Comparison of ENCODE assay signal across 13 cellular contexts in the genomic region with DNA sequence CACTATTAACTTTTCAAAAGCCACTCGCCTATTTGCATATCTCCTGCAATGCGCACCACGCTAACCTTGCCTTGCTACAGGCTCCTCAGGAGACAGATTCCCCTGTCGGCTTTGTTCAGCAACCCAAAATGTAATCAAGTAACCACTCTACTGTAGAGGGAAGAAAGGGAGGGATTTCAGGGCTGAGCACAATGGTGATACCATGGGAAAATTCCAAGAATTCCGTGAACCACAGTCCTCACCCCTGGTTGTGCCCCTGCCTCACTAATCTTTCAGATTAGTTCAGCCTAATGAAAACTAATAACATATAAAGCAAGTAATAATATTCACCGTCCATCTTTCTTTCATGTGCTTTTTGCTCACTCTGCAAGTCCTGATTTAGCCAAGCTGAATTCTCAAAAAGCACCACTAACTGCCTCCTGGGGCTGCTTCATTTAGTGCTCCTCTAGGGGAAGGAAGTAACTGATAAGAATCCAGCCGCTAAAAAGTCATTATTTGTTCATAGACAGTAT. TPM values are rescaled to one million over a fixed set of nuclear protein-coding genes. Genes with fewer than 3 reads are reported as not detected.
A peak's percentile ranks its signal among the peaks of the same experiment; 100 is the strongest.
DNase-seq lines count a peak whose midpoint lies in the region; ATAC-seq and TF ChIP-seq lines count a peak whose summit lies in the region.
"Had no signal": no experiment of that assay in that cellular context is flagged by ENCODE, and none has a peak within 500 bp of the region (broad histone marks: within the 10 kb centered on the region; RNA-seq: fewer than 3 reads in every experiment).

No MANE protein-coding gene starts in this region.

- H3K9me3 ChIP-seq in BLaER1 (no peaks in the 10 kb centered on the region), HUES6 (ENCODE audit: control insufficient read depth, insufficient read depth, low read depth, low read length) (no peaks in the 10 kb centered on the region)
- no peaks in the 10 kb centered on the region for H3K9me3 ChIP-seq in effector memory CD4-positive, alpha-beta T cell (ENCODE audit: control insufficient read depth, low read length)
- H3K9me3 ChIP-seq: suprapubic skin had no signal

- no peaks in the 10 kb centered on the region for H3K27me3 Mint-ChIP-seq in activated T-helper 17 cell treated with anti-CD3 and anti-CD28 coated beads, Interleukin-2, amount 50 U/mL, for 72 hours
- H3K27me3 Mint-ChIP-seq in stimulated activated memory B cell treated with anti-CD40 and anti-IgM and Interleukin-4, amounts not matched to agents 10 μg/mL and 1 μg/mL and 100 μg/mL, for 72 hours = no peaks in the 10 kb centered on the region
- H3K27me3 Mint-ChIP-seq: activated CD4-positive, alpha-beta memory T cell treated with anti-CD3 and anti-CD28 coated beads, Interleukin-2, amount 10 ng/mL, durations not matched to agents 7 days and 5 days had no signal

- H3K9ac ChIP-seq in BLaER1 (peak overlapping the region; percentile 12; the same call in 1 of the 2 replicates), HUES6 (ENCODE audit: low read length) (peak overlapping the region; percentile 71)

- ATAC-seq in activated T-helper 17 cell treated with anti-CD3 and anti-CD28 coated beads, Interleukin-2, amount 50 U/mL, for 72 hours (replicated peaks) = no peak
- no peak for ATAC-seq in stimulated activated memory B cell treated with anti-CD40 and anti-IgM and Interleukin-4, amounts not matched to agents 10 μg/mL and 1 μg/mL and 100 μg/mL, for 72 hours
- no peak for ATAC-seq in GM18505 (IDR thresholded peaks at IDR 0.05; ENCODE audit: unreplicated experiment)

- peaks cover 20% of the 10 kb centered on the region for H4K20me1 ChIP-seq in BLaER1

- H3K36me3 Mint-ChIP-seq in activated T-helper 17 cell treated with anti-CD3 and anti-CD28 coated beads, Interleukin-2, amount 50 U/mL, for 72 hours (ENCODE audit: low read depth) = peaks cover 28% of the 10 kb centered on the region
- no peaks in the 10 kb centered on the region for H3K36me3 Mint-ChIP-seq in stimulated activated memory B cell treated with anti-CD40 and anti-IgM and Interleukin-4, amounts not matched to agents 10 μg/mL and 1 μg/mL and 100 μg/mL, for 72 hours

- H3K4me1 Mint-ChIP-seq in activated T-helper 17 cell treated with anti-CD3 and anti-CD28 coated beads, Interleukin-2, amount 50 U/mL, for 72 hours = peaks cover 37% of the 10 kb centered on the region
- H3K4me1 Mint-ChIP-seq in stimulated activated memory B cell treated with anti-CD40 and anti-IgM and Interleukin-4, amounts not matched to agents 10 μg/mL and 1 μg/mL and 100 μg/mL, for 72 hours = peaks cover 29% of the 10 kb centered on the region

- no peaks in the 10 kb centered on the region for H3K9me3 Mint-ChIP-seq in activated T-helper 17 cell treated with anti-CD3 and anti-CD28 coated beads, Interleukin-2, amount 50 U/mL, for 72 hours
- no peaks in the 10 kb centered on the region for H3K9me3 Mint-ChIP-seq in stimulated activated memory B cell treated with anti-CD40 and anti-IgM and Interleukin-4, amounts not matched to agents 10 μg/mL and 1 μg/mL and 100 μg/mL, for 72 hours
- H3K9me3 Mint-ChIP-seq: activated CD4-positive, alpha-beta memory T cell treated with anti-CD3 and anti-CD28 coated beads, Interleukin-2, amount 10 ng/mL, durations not matched to agents 7 days and 5 days had no signal

- peak; percentile 94 for DNase-seq in islet precursor cell
- DNase-seq in superior temporal gyrus (ENCODE audit: extremely low spot score) = no peak
- no peak for DNase-seq in effector memory CD4-positive, alpha-beta T cell
- DNase-seq: activated CD4-positive, alpha-beta memory T cell treated with anti-CD3 and anti-CD28 coated beads, Interleukin-2, amount 10 ng/mL, durations not matched to agents 7 days and 5 days; NCI-H1436; stimulated activated CD4-positive, alpha-beta T cell treated with anti-CD3 and anti-CD28 coated beads, Interleukin-1b, Interleukin-23, amount 100 ng/mL, for 48 hours had no signal

- peak overlapping the region; percentile 25 for H3K27ac Mint-ChIP-seq in activated T-helper 17 cell treated with anti-CD3 and anti-CD28 coated beads, Interleukin-2, amount 50 U/mL, for 72 hours
- H3K27ac Mint-ChIP-seq in stimulated activated memory B cell treated with anti-CD40 and anti-IgM and Interleukin-4, amounts not matched to agents 10 μg/mL and 1 μg/mL and 100 μg/mL, for 72 hours = no peak overlapping the region
- H3K27ac Mint-ChIP-seq: activated CD4-positive, alpha-beta memory T cell treated with anti-CD3 and anti-CD28 coated beads, Interleukin-2, amount 10 ng/mL, durations not matched to agents 7 days and 5 days had no signal

- H3K36me3 ChIP-seq in BLaER1 (0 out of 2 replicates have a peak, but pooled peaks cover under 1% of the 10 kb centered on the region), HUES6 (ENCODE audit: control insufficient read depth, insufficient read depth, low read length) (peaks cover 14% of the 10 kb centered on the region; the same call in 1 of the 2 replicates)
- no peaks in the 10 kb centered on the region for H3K36me3 ChIP-seq in effector memory CD4-positive, alpha-beta T cell (ENCODE audit: control insufficient read depth, insufficient read depth, low read length)

- H3K4me1 ChIP-seq in BLaER1 (peaks cover 62% of the 10 kb centered on the region), HUES6 (ENCODE audit: control insufficient read depth, insufficient read depth, low read length) (peaks cover 40% of the 10 kb centered on the region)
- H3K4me1 ChIP-seq in effector memory CD4-positive, alpha-beta T cell (ENCODE audit: control insufficient read depth, insufficient read depth, low read length, poor library complexity, severe bottlenecking) = peaks cover 19% of the 10 kb centered on the region

- H3K27ac ChIP-seq in BLaER1 (peak overlapping the region; percentile 44), HUES6 (ENCODE audit: low read depth, low read length) (peak overlapping the region; percentile 88)
- no peak overlapping the region for H3K27ac ChIP-seq in effector memory CD4-positive, alpha-beta T cell (ENCODE audit: insufficient read depth, low read length, poor library complexity, severe bottlenecking)
- H3K27ac ChIP-seq: C4-2B, suprapubic skin had no signal

- peak overlapping the region; percentile 41 for H3K4me3 Mint-ChIP-seq in activated T-helper 17 cell treated with anti-CD3 and anti-CD28 coated beads, Interleukin-2, amount 50 U/mL, for 72 hours
- no peak overlapping the region for H3K4me3 Mint-ChIP-seq in stimulated activated memory B cell treated with anti-CD40 and anti-IgM and Interleukin-4, amounts not matched to agents 10 μg/mL and 1 μg/mL and 100 μg/mL, for 72 hours
- H3K4me3 Mint-ChIP-seq: activated CD4-positive, alpha-beta memory T cell treated with anti-CD3 and anti-CD28 coated beads, Interleukin-2, amount 10 ng/mL, durations not matched to agents 7 days and 5 days had no signal

- TF ChIP-seq POLR2A in GM18505 (IDR thresholded peaks at IDR 0.05; ENCODE audit: borderline replicate concordance, extremely low read depth, insufficient read depth, insufficient read length) = no peak

- no peak overlapping the region; the same call in 1 of the 2 replicates for H3K4me3 ChIP-seq in BLaER1
- H3K4me3 ChIP-seq in HUES6 (ENCODE audit: low read depth, low read length) = peak overlapping the region; percentile 30
- H3K4me3 ChIP-seq in effector memory CD4-positive, alpha-beta T cell (ENCODE audit: insufficient read depth, low read depth, low read length, poor library complexity, severe bottlenecking) = no peak overlapping the region
- H3K4me3 ChIP-seq: suprapubic skin had no signal

- no peaks in the 10 kb centered on the region for H3K27me3 ChIP-seq in BLaER1
- no peaks in the 10 kb centered on the region for H3K27me3 ChIP-seq in HUES6 (ENCODE audit: control insufficient read depth, insufficient read depth, low read length)
- H3K27me3 ChIP-seq in effector memory CD4-positive, alpha-beta T cell (replicated peaks; ENCODE audit: control insufficient read depth, insufficient read depth, low read length, poor library complexity, severe bottlenecking) = no peaks in the 10 kb centered on the region
- H3K27me3 ChIP-seq: suprapubic skin had no signal

- H3K4me2 ChIP-seq in BLaER1 = peak overlapping the region; percentile 85

RNA-seq across cellular contexts. Expression of a gene that starts 6.6 kb away (rescaled TPM):
- total RNA-seq in activated T-helper 17 cell treated with anti-CD3 and anti-CD28 coated beads, Interleukin-2, amount 50 U/mL, for 72 hours = 10 to 100 TPM; 60.9 to 99.4 TPM
